ENCODE assay signal across 29 cellular contexts in the genomic region with DNA sequence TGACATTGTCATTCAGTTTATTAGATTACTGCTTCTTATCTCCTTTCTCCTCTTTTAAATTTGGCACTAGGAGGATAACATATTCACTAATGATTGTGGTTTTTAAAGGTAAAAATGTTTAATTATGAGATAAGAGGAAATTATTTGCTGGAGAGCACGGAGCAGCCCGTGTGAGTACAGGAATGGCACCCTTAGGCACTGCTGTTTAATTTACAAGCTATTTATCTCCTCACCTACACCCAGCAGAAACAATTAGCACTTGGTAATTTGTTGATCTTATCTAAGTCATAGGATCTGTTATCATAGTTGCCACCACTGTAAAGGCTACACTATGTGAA.
DNase-seq lines count a peak whose midpoint lies in the region; ATAC-seq and TF ChIP-seq lines count a peak whose summit lies in the region.
"Had no signal": no experiment of that assay in that cellular context is flagged by ENCODE, and none has a peak within 500 bp of the region (broad histone marks: within the 10 kb centered on the region; RNA-seq: fewer than 3 reads in every experiment).

No MANE protein-coding gene starts in this region.

- H3K4me3 Mint-ChIP-seq in type B pancreatic cell, result no peak overlapping the region
- H3K4me3 Mint-ChIP-seq: activated T-helper 1 cell treated with anti-CD3 and anti-CD28 coated beads, Interleukin-12 subunit alpha, Interleukin-12 subunit beta, Interleukin-2, Interleukin-4 antibody, amounts not matched to agents 30 ng/mL and 10 ng/mL and 1 ng/mL, durations not matched to agents 14 hours and 24 hours and 36 hours; CD4-positive, alpha-beta T cell; central memory CD8-positive, alpha-beta T cell; immature natural killer cell had no signal

- H3K4me3 ChIP-seq in SK-N-SH (ENCODE audit: low read depth in 2 of 2, low read length in 1 of 2) (no peak overlapping the region), adipocyte (ENCODE audit: low read length) (peak overlapping the region; percentile 54), mesenchymal stem cell (ENCODE audit: insufficient read depth in 1 of 2, low read depth in 1 of 2, low read length in 2 of 2) (no peak overlapping the region), aorta (ENCODE audit: low read length in 2 of 2) (no peak overlapping the region)
- H3K4me3 ChIP-seq: dorsolateral prefrontal cortex, right atrium auricular region had no signal

- no peaks in the 10 kb centered on the region for H4K20me1 ChIP-seq in SK-N-SH (ENCODE audit: insufficient read depth)

- H3K27ac ChIP-seq in SK-N-SH (ENCODE audit: low read depth in 2 of 2, low read length in 1 of 2), result peak overlapping the region in 1 of 2 experiments; percentile 14; a peak in 1 of 4 replicates
- H3K27ac ChIP-seq in mesenchymal stem cell (ENCODE audit: low read length, poor library complexity, severe bottlenecking), result no peak overlapping the region
- no peak overlapping the region for H3K27ac ChIP-seq in aorta (ENCODE audit: low read depth in 1 of 2, low read length in 2 of 2)
- H3K27ac ChIP-seq: 22Rv1, dorsolateral prefrontal cortex, parathyroid adenoma, RWPE1 had no signal

- peak in 1 of 2 experiments; percentile 59; a peak in 2 of 4 replicates for TF ChIP-seq EP300 in SK-N-SH (IDR thresholded peaks at IDR 0.05; ENCODE audit: borderline replicate concordance in 1 of 2, low read depth in 1 of 2, low read length in 1 of 2)

- H3K14ac ChIP-seq in mesenchymal stem cell (ENCODE audit: low read length in 2 of 2), result no peak overlapping the region

- H3K9me3 Mint-ChIP-seq in type B pancreatic cell, result peaks cover 5% of the 10 kb centered on the region
- H3K9me3 Mint-ChIP-seq: activated T-helper 1 cell treated with anti-CD3 and anti-CD28 coated beads, Interleukin-12 subunit alpha, Interleukin-12 subunit beta, Interleukin-2, Interleukin-4 antibody, amounts not matched to agents 30 ng/mL and 10 ng/mL and 1 ng/mL, durations not matched to agents 14 hours and 24 hours and 36 hours; central memory CD8-positive, alpha-beta T cell; immature natural killer cell had no signal

- H2BK12ac ChIP-seq in mesenchymal stem cell (ENCODE audit: low read length in 2 of 2), result no peak overlapping the region

- H2BK120ac ChIP-seq in mesenchymal stem cell (ENCODE audit: low read depth, low read length), result no peak overlapping the region

- H3K4me1 ChIP-seq in SK-N-SH (ENCODE audit: control insufficient read depth in 1 of 2, insufficient read depth in 2 of 2, low read depth in 1 of 2, low read length in 1 of 2) (peaks cover 0 to 18% of the 10 kb centered on the region in 2 experiments; a peak in 2 of 4 replicates), adipocyte (ENCODE audit: control insufficient read depth, insufficient read depth, low read length) (peaks cover 42% of the 10 kb centered on the region), mesenchymal stem cell (ENCODE audit: control insufficient read depth, insufficient read depth, low read depth, low read length) (peaks cover 21% of the 10 kb centered on the region), aorta (ENCODE audit: control insufficient read depth in 1 of 2, insufficient read depth in 2 of 2, low read length in 2 of 2) (no peaks in the 10 kb centered on the region)
- H3K4me1 ChIP-seq: parathyroid adenoma had no signal

- H2AFZ ChIP-seq in SK-N-SH (ENCODE audit: low read depth) (no peak overlapping the region), mesenchymal stem cell (ENCODE audit: low read depth, low read length) (no peak overlapping the region)
- H2AFZ ChIP-seq: parathyroid adenoma had no signal

- intact Hi-C loops in aorta (cut with DNase I), result loop anchor here in 1 of 2 donors (10.0 kb wide), 1 partner anchor 648 kb away; no protein-coding TSS in a partner anchor

- H3K79me1 ChIP-seq in mesenchymal stem cell (replicated peaks; ENCODE audit: low read length, poor library complexity, severe bottlenecking), result peaks cover 2% of the 10 kb centered on the region

- H3K4ac ChIP-seq in mesenchymal stem cell (ENCODE audit: low read depth in 1 of 2, low read length in 2 of 2), result no peak overlapping the region

- TF ChIP-seq CTCF in SK-N-SH (IDR thresholded peaks at IDR 0.05) (no peak), type B pancreatic cell (conservative IDR thresholded peaks at IDR 0.05) (no peak)

- no peaks in the 10 kb centered on the region for H3K27me3 Mint-ChIP-seq in type B pancreatic cell

- no peak overlapping the region for H3K18ac ChIP-seq in mesenchymal stem cell (ENCODE audit: low read depth in 1 of 2, low read length in 2 of 2)

- H3K4me2 ChIP-seq in SK-N-SH, result no peak overlapping the region
- H3K4me2 ChIP-seq in mesenchymal stem cell (ENCODE audit: low read length, poor library complexity, severe bottlenecking), result no peak overlapping the region

- peaks cover 37% of the 10 kb centered on the region for H3K4me1 Mint-ChIP-seq in type B pancreatic cell (ENCODE audit: unreplicated experiment)
- H3K4me1 Mint-ChIP-seq: central memory CD8-positive, alpha-beta T cell; immature natural killer cell had no signal

- H3K9me3 ChIP-seq in SK-N-SH (no peaks in the 10 kb centered on the region), adipocyte (ENCODE audit: control insufficient read depth, low read length) (no peaks in the 10 kb centered on the region), mesenchymal stem cell (ENCODE audit: control insufficient read depth, low read length) (no peaks in the 10 kb centered on the region), aorta (ENCODE audit: control insufficient read depth, low read length) (no peaks in the 10 kb centered on the region)
- H3K9me3 ChIP-seq: right atrium auricular region had no signal

- no peak overlapping the region for H4K8ac ChIP-seq in mesenchymal stem cell (ENCODE audit: low read length)

- 31% methylated on average over 2 of the region's 2 CpGs for WGBS in SK-N-SH (ENCODE audit: low lambda C conversion rate)
- WGBS in mesenchymal stem cell, result 60% methylated on average over 1 of the region's 2 CpGs
- WGBS in aorta, 2 donors, result 85% methylated on average over 2 of the region's 2 CpGs

- no peaks in the 10 kb centered on the region for H3K79me2 ChIP-seq in SK-N-SH (ENCODE audit: insufficient read depth)
- H3K79me2 ChIP-seq: parathyroid adenoma had no signal

- POLR2A ChIA-PET in SK-N-SH (lab: Yijun Ruan, JAX), result no interaction called here

- H3K27me3 ChIP-seq in SK-N-SH (ENCODE audit: insufficient read depth) (no peaks in the 10 kb centered on the region), adipocyte (replicated peaks; ENCODE audit: control insufficient read depth, insufficient read depth, low read length) (no peaks in the 10 kb centered on the region), mesenchymal stem cell (ENCODE audit: control insufficient read depth in 1 of 2, insufficient read depth in 1 of 2, low read length in 2 of 2) (no peaks in the 10 kb centered on the region), aorta (ENCODE audit: control insufficient read depth in 1 of 2, insufficient read depth in 2 of 2, low read length in 1 of 2) (no peaks in the 10 kb centered on the region)
- H3K27me3 ChIP-seq: dorsolateral prefrontal cortex, right atrium auricular region had no signal

- no peaks in the 10 kb centered on the region for H3K36me3 ChIP-seq in SK-N-SH (replicated peaks in 1 of 2; ENCODE audit: control insufficient read depth in 1 of 2, insufficient read depth in 2 of 2, low read length in 1 of 2)
- no peaks in the 10 kb centered on the region for H3K36me3 ChIP-seq in adipocyte (ENCODE audit: control insufficient read depth, insufficient read depth, low read length, severe bottlenecking)
- no peaks in the 10 kb centered on the region for H3K36me3 ChIP-seq in mesenchymal stem cell (ENCODE audit: control insufficient read depth in 1 of 2, insufficient read depth in 2 of 2, low read depth in 1 of 2, low read length in 2 of 2)
- no peaks in the 10 kb centered on the region for H3K36me3 ChIP-seq in aorta (ENCODE audit: control insufficient read depth in 1 of 2, insufficient read depth in 2 of 2, low read length in 1 of 2)
- H3K36me3 ChIP-seq: right atrium auricular region had no signal

- H3K9ac ChIP-seq in SK-N-SH (no peak overlapping the region), adipocyte (ENCODE audit: low read length) (peak overlapping the region; percentile 62), mesenchymal stem cell (ENCODE audit: low read length) (peak overlapping the region; percentile 64)
- H3K9ac ChIP-seq: parathyroid adenoma had no signal

- no peak overlapping the region for H3K23ac ChIP-seq in mesenchymal stem cell (ENCODE audit: low read length in 2 of 2)

- H3K9me2 ChIP-seq in SK-N-SH, result no peaks in the 10 kb centered on the region

- ATAC-seq in SK-N-SH treated with all-trans-retinoic acid at 6 μM for 48 hours (no peak), aorta (ENCODE audit: low FRiP score) (no peak), HG03457 (IDR thresholded peaks at IDR 0.05; ENCODE audit: unreplicated experiment) (no peak)
- ATAC-seq: left lobe of liver; stimulated activated naive CD8-positive, alpha-beta T cell treated with anti-CD3 and anti-CD28 coated beads, Interleukin-15, Interleukin-2, amounts not matched to agents 100 U/mL and 50 U/mL, for 24 hours had no signal

- DNase-seq in SK-N-SH, result no peak
- no peak for DNase-seq in adipocyte (ENCODE audit: low read depth)
- DNase-seq in mesenchymal stem cell, result no peak
- no peak for DNase-seq in type B pancreatic cell (ENCODE audit: extremely low spot score, unreplicated experiment)
- DNase-seq in anterior cingulate cortex (lab: John Stamatoyannopoulos, UW), result no peak
- no peak for DNase-seq in aorta
- DNase-seq: activated CD4-positive, alpha-beta T cell treated with anti-CD3 and anti-CD28 coated beads, Interleukin-2, amount 50 U/mL, for 1 hour; activated naive CD4-positive, alpha-beta T cell treated with anti-CD3 and anti-CD28 coated beads, Interleukin-2, amount 50 U/mL, for 16 hours; CD4-positive, alpha-beta T cell; DMS 273 treated with DMSO at 0.1 percent for 48 hours; dorsolateral prefrontal cortex; immature natural killer cell; NCI-H1092 treated with DMSO at 0.1 percent for 48 hours; NCI-H2029 treated with DMSO at 0.1 percent for 48 hours; NCI-H2227 treated with DMSO at 0.1 percent for 48 hours; NCI-H69; stimulated activated CD4-positive, alpha-beta T cell treated with anti-CD3 and anti-CD28 coated beads, Interleukin-4, amount 100 ng/mL, for 4 hours; stimulated activated naive CD8-positive, alpha-beta T cell treated with anti-CD3 and anti-CD28 coated beads, Interleukin-15, Interleukin-2, amounts not matched to agents 100 U/mL and 50 U/mL, for 24 hours; T-helper 9 cell had no signal

- H3K36me3 Mint-ChIP-seq in type B pancreatic cell, result peaks cover 3% of the 10 kb centered on the region
- H3K36me3 Mint-ChIP-seq: immature natural killer cell had no signal

- no peak overlapping the region for H2BK15ac ChIP-seq in mesenchymal stem cell (ENCODE audit: low read depth, poor library complexity, severe bottlenecking)

- no peak overlapping the region for H4K91ac ChIP-seq in mesenchymal stem cell (ENCODE audit: low read length)

- H2BK5ac ChIP-seq in mesenchymal stem cell (ENCODE audit: low read depth, low read length, poor library complexity, severe bottlenecking), result no peak overlapping the region

- no peaks in the 10 kb centered on the region for H3F3A ChIP-seq in SK-N-SH (replicated peaks; ENCODE audit: insufficient read depth)

- no peak overlapping the region for H2AK5ac ChIP-seq in mesenchymal stem cell (ENCODE audit: low read length, severe bottlenecking)

- CTCF ChIA-PET in SK-N-SH (lab: Yijun Ruan, JAX), result interaction anchor here (1.0 to 2.0 kb wide), 7 partner anchors 9 to 1025 kb away, joined by 3 to 8 read pairs (median 3); no protein-coding TSS in a partner anchor

- H3K27ac Mint-ChIP-seq in type B pancreatic cell, result peak overlapping the region; percentile 96
- H3K27ac Mint-ChIP-seq: activated T-helper 1 cell treated with anti-CD3 and anti-CD28 coated beads, Interleukin-12 subunit alpha, Interleukin-12 subunit beta, Interleukin-2, Interleukin-4 antibody, amounts not matched to agents 30 ng/mL and 10 ng/mL and 1 ng/mL, durations not matched to agents 14 hours and 24 hours and 36 hours; CD4-positive, alpha-beta T cell; immature natural killer cell; WTC11 had no signal

- no peak for TF ChIP-seq RAD21 in SK-N-SH (IDR thresholded peaks at IDR 0.05; ENCODE audit: low read length)
